ENCODE assay signal across 21 cellular contexts in genomic region chr5:153783278-153783677, GRCh38.
"Had no signal": no experiment of that assay in that cellular context is flagged by ENCODE, and none has a peak within 500 bp of the region (broad histone marks: within the 10 kb centered on the region; RNA-seq: fewer than 3 reads in every experiment).

No MANE protein-coding gene starts in this region.

- H3K27me3 ChIP-seq: adrenal gland, breast epithelium, dorsolateral prefrontal cortex, gastroesophageal sphincter, neutrophil, pancreas, right atrium auricular region, upper lobe of right lung had no signal

- DNase-seq: activated CD4-positive, alpha-beta T cell treated with anti-CD3 and anti-CD28 coated beads, Interleukin-2, amount 50 U/mL, for 1 hour; activated CD4-positive, CD25-positive, alpha-beta regulatory T cell treated with anti-CD3 and anti-CD28 coated beads, Interleukin-2, amount 50 U/mL, for 72 hours; activated CD8-positive, alpha-beta T cell treated with anti-CD3 and anti-CD28 coated beads, Interleukin-2, amount 10 ng/mL, durations not matched to agents 7 days and 5 days; adrenal gland; dorsolateral prefrontal cortex; effector memory CD8-positive, alpha-beta T cell; head of caudate nucleus; hypothalamus; left colon; lower lobe of right lung; naive thymus-derived CD4-positive, alpha-beta T cell; pancreas; psoas muscle; stimulated activated CD4-positive, alpha-beta T cell treated with anti-CD3 and anti-CD28 coated beads, Interleukin-4, amount 100 ng/mL, for 24 hours; stimulated activated naive CD8-positive, alpha-beta T cell treated with anti-CD3 and anti-CD28 coated beads, Interleukin-15, Interleukin-2, amounts not matched to agents 100 U/mL and 50 U/mL, for 24 hours; upper lobe of right lung had no signal

- H3K9me3 ChIP-seq: adrenal gland, breast epithelium, gastroesophageal sphincter, lower lobe of right lung, neutrophil, pancreas, psoas muscle, right atrium auricular region, upper lobe of right lung had no signal

- H3K27ac ChIP-seq: adrenal gland, breast epithelium, dorsolateral prefrontal cortex, gastroesophageal sphincter, lower lobe of right lung, neutrophil, pancreas, psoas muscle, right atrium auricular region, upper lobe of right lung had no signal

- H3K36me3 ChIP-seq: adrenal gland, breast epithelium, gastroesophageal sphincter, lower lobe of right lung, neutrophil, pancreas, right atrium auricular region, upper lobe of right lung had no signal

- ATAC-seq: activated CD8-positive, alpha-beta T cell treated with anti-CD3 and anti-CD28 coated beads, Interleukin-2, amount 10 ng/mL, durations not matched to agents 7 days and 5 days; activated T-helper 17 cell treated with anti-CD3 and anti-CD28 coated beads, Interleukin-2, amount 50 U/mL, for 72 hours; effector memory CD8-positive, alpha-beta T cell; gastroesophageal sphincter; left colon; lower lobe of right lung; naive thymus-derived CD4-positive, alpha-beta T cell; pancreas; psoas muscle; stimulated activated naive CD8-positive, alpha-beta T cell treated with anti-CD3 and anti-CD28 coated beads, Interleukin-15, Interleukin-2, amounts not matched to agents 100 U/mL and 50 U/mL, for 24 hours; upper lobe of right lung had no signal

- H3K4me1 ChIP-seq: adrenal gland, breast epithelium, gastroesophageal sphincter, lower lobe of right lung, pancreas, psoas muscle, right atrium auricular region, upper lobe of right lung had no signal

- H3K4me3 ChIP-seq: adrenal gland, breast epithelium, dorsolateral prefrontal cortex, gastroesophageal sphincter, lower lobe of right lung, pancreas, psoas muscle, right atrium auricular region, upper lobe of right lung had no signal
